ENCODE assay signal across 8 cellular contexts in genomic region chr6:56370127-56370540, GRCh38.
DNase-seq lines count a peak whose midpoint lies in the region; ATAC-seq and TF ChIP-seq lines count a peak whose summit lies in the region.

No MANE protein-coding gene starts in this region.

- no peak overlapping the region for H3K27ac Mint-ChIP-seq in activated T-cell treated with anti-CD3 and anti-CD28 coated beads, Interleukin-2, amount 50 U/mL, for 72 hours

- peak; percentile 66 for DNase-seq in AG10803 (ENCODE audit: low read depth)
- DNase-seq in NCI-H69 (lab: John Stamatoyannopoulos, UW) = peak; percentile 86
- DNase-seq in epithelial cell of proximal tubule (ENCODE audit: low read depth) = no peak
- DNase-seq in myocyte (ENCODE audit: low read depth) = peak; percentile 66
- no peak for DNase-seq in effector memory CD4-positive, alpha-beta T cell
- DNase-seq in activated T-cell treated with anti-CD3 and anti-CD28 coated beads, Interleukin-2, amount 50 U/mL, for 72 hours = no peak
- no peak for DNase-seq in DMS79 (lab: John Stamatoyannopoulos, UW)

- H3K27me3 ChIP-seq in effector memory CD4-positive, alpha-beta T cell (replicated peaks; ENCODE audit: control insufficient read depth, insufficient read depth, low read length, poor library complexity, severe bottlenecking) = no peaks in the 10 kb centered on the region

- H3K27ac ChIP-seq in effector memory CD4-positive, alpha-beta T cell (ENCODE audit: insufficient read depth, low read length, poor library complexity, severe bottlenecking) = no peak overlapping the region

- no peaks in the 10 kb centered on the region for H3K36me3 Mint-ChIP-seq in activated T-cell treated with anti-CD3 and anti-CD28 coated beads, Interleukin-2, amount 50 U/mL, for 72 hours (ENCODE audit: insufficient read depth in 2 of 2)

- peak; percentile 80 for TF ChIP-seq CTCF in AG10803 (conservative IDR thresholded peaks at IDR 0.05; ENCODE audit: low read length)
- TF ChIP-seq CTCF in epithelial cell of proximal tubule (conservative IDR thresholded peaks at IDR 0.05; ENCODE audit: low read depth, low read length) = peak; percentile 90

- no peaks in the 10 kb centered on the region for H3K4me1 ChIP-seq in effector memory CD4-positive, alpha-beta T cell (ENCODE audit: control insufficient read depth, insufficient read depth, low read length, poor library complexity, severe bottlenecking)

- ATAC-seq in activated T-cell treated with anti-CD3 and anti-CD28 coated beads, Interleukin-2, amount 50 U/mL, for 72 hours (replicated peaks in 1 of 2) = no peak
- ATAC-seq in HG02610 (IDR thresholded peaks at IDR 0.05; ENCODE audit: unreplicated experiment) = no peak

- H3K4me3 ChIP-seq in AG10803 (ENCODE audit: low read length) (0 out of 2 replicates have a peak overlapping the region, but pooled peaks have one; percentile 2), epithelial cell of proximal tubule (ENCODE audit: low read depth, low read length) (peak overlapping the region; percentile 8)
- no peak overlapping the region for H3K4me3 ChIP-seq in effector memory CD4-positive, alpha-beta T cell (ENCODE audit: insufficient read depth, low read depth, low read length, poor library complexity, severe bottlenecking)

- H3K4me1 Mint-ChIP-seq in activated T-cell treated with anti-CD3 and anti-CD28 coated beads, Interleukin-2, amount 50 U/mL, for 72 hours (ENCODE audit: low read depth) = peaks cover 1% of the 10 kb centered on the region

- H3K9me3 Mint-ChIP-seq in activated T-cell treated with anti-CD3 and anti-CD28 coated beads, Interleukin-2, amount 50 U/mL, for 72 hours = no peaks in the 10 kb centered on the region

- H3K36me3 ChIP-seq in effector memory CD4-positive, alpha-beta T cell (ENCODE audit: control insufficient read depth, insufficient read depth, low read length) = no peaks in the 10 kb centered on the region

- H3K27me3 Mint-ChIP-seq in activated T-cell treated with anti-CD3 and anti-CD28 coated beads, Interleukin-2, amount 50 U/mL, for 72 hours (ENCODE audit: low read depth) = peaks cover 19% of the 10 kb centered on the region

- H3K9me3 ChIP-seq in effector memory CD4-positive, alpha-beta T cell (ENCODE audit: control insufficient read depth, low read length) = no peaks in the 10 kb centered on the region

- no peak overlapping the region for H3K4me3 Mint-ChIP-seq in activated T-cell treated with anti-CD3 and anti-CD28 coated beads, Interleukin-2, amount 50 U/mL, for 72 hours

Comparison
In these comparisons a context has a peak if more than half of its experiments do, and no peak if none do; other contexts are left out.
1. DNase-seq: peak in AG10803 (single experiment), NCI-H69 (single experiment) and myocyte (single experiment); none in epithelial cell of proximal tubule (single experiment), effector memory CD4-positive, alpha-beta T cell (0 of 3), activated T-cell treated with anti-CD3 and anti-CD28 coated beads, Interleukin-2, amount 50 U/mL, for 72 hours (0 of 2) and DMS79 (single experiment).